In genomic region chr13:112766336-112766735, GRCh38 we compare ENCODE assay signal across 18 cellular contexts.
DNase-seq lines count a peak whose midpoint lies in the region; ATAC-seq and TF ChIP-seq lines count a peak whose summit lies in the region.
"Had no signal": no experiment of that assay in that cellular context is flagged by ENCODE, and none has a peak within 500 bp of the region (broad histone marks: within the 10 kb centered on the region; RNA-seq: fewer than 3 reads in every experiment).

No MANE protein-coding gene starts in this region.

- no peaks in the 10 kb centered on the region for H3K9me2 ChIP-seq in GM23338 (ENCODE audit: insufficient read depth)

- H3K4me1 ChIP-seq in GM23338 (ENCODE audit: insufficient read depth) = peaks cover 32% of the 10 kb centered on the region; the same call in 1 of the 2 replicates
- H3K4me1 ChIP-seq: SJSA1 had no signal

- TF ChIP-seq CTCF in GM23338 (conservative IDR thresholded peaks at IDR 0.05; ENCODE audit: low read depth in 2 of 2) = no peak
- TF ChIP-seq CTCF in endothelial cell (IDR thresholded peaks at IDR 0.05; ENCODE audit: unreplicated experiment) = no peak
- no peak for TF ChIP-seq CTCF in progenitor cell of endocrine pancreas (IDR thresholded peaks at IDR 0.05; ENCODE audit: unreplicated experiment)

- H3K27me3 ChIP-seq in GM23338 (ENCODE audit: insufficient read depth) = no peaks in the 10 kb centered on the region
- H3K27me3 ChIP-seq: SJSA1 had no signal

- no peak overlapping the region for H3K4me2 ChIP-seq in GM23338

- DNase-seq in activated CD4-positive, alpha-beta T cell treated with anti-CD3 and anti-CD28 coated beads for 36 hours = no peak
- DNase-seq in activated CD4-positive, alpha-beta T cell treated with anti-CD3 and anti-CD28 coated beads, Interleukin-2, amount 10 ng/mL, durations not matched to agents 7 days and 5 days = no peak
- DNase-seq in GM23338 (ENCODE audit: low spot score) (no peak), endothelial cell (ENCODE audit: low spot score) (no peak), progenitor cell of endocrine pancreas (ENCODE audit: low spot score, unreplicated experiment) (no peak), SW 1271 (lab: John Stamatoyannopoulos, UW) (no peak), AG20443 (ENCODE audit: low spot score) (no peak), 8988T (no peak)
- DNase-seq: GDM1, KG1, NCI-H1092 treated with DMSO at 0.1 percent for 48 hours, NCI-H187, NCI-H446 had no signal

- no peaks in the 10 kb centered on the region for H3K36me3 ChIP-seq in GM23338 (ENCODE audit: insufficient read depth)
- H3K36me3 ChIP-seq: SJSA1 had no signal

- intact Hi-C loops in activated CD4-positive, alpha-beta T cell treated with anti-CD3 and anti-CD28 coated beads for 36 hours (cut with DNase I, micrococcal nuclease) = no loop called here

- peaks cover 11% of the 10 kb centered on the region for H4K20me1 ChIP-seq in GM23338 (replicated peaks; ENCODE audit: insufficient read depth)

- H3K27me3 Mint-ChIP-seq in activated CD4-positive, alpha-beta T cell treated with anti-CD3 and anti-CD28 coated beads for 36 hours = no peaks in the 10 kb centered on the region
- H3K27me3 Mint-ChIP-seq in activated CD4-positive, alpha-beta T cell treated with anti-CD3 and anti-CD28 coated beads, Interleukin-2, amount 10 ng/mL, durations not matched to agents 7 days and 5 days = no peaks in the 10 kb centered on the region
- H3K27me3 Mint-ChIP-seq in GM23338 (ENCODE audit: insufficient read depth, low read depth, poor library complexity) = peaks cover 11% of the 10 kb centered on the region
- H3K27me3 Mint-ChIP-seq in endothelial cell (ENCODE audit: unreplicated experiment) = peaks cover 33% of the 10 kb centered on the region
- no peaks in the 10 kb centered on the region for H3K27me3 Mint-ChIP-seq in progenitor cell of endocrine pancreas

- H3K27ac Mint-ChIP-seq in activated CD4-positive, alpha-beta T cell treated with anti-CD3 and anti-CD28 coated beads for 36 hours = peak overlapping the region; percentile 19
- H3K27ac Mint-ChIP-seq in activated CD4-positive, alpha-beta T cell treated with anti-CD3 and anti-CD28 coated beads, Interleukin-2, amount 10 ng/mL, durations not matched to agents 7 days and 5 days = no peak overlapping the region
- H3K27ac Mint-ChIP-seq in GM23338 (peak overlapping the region; percentile 7; the same call in 1 of the 2 replicates), endothelial cell (ENCODE audit: unreplicated experiment) (no peak overlapping the region), progenitor cell of endocrine pancreas (peak overlapping the region; percentile 54)

- H3K9me3 Mint-ChIP-seq in activated CD4-positive, alpha-beta T cell treated with anti-CD3 and anti-CD28 coated beads for 36 hours (ENCODE audit: low read depth) = no peaks in the 10 kb centered on the region
- peaks cover 4% of the 10 kb centered on the region for H3K9me3 Mint-ChIP-seq in activated CD4-positive, alpha-beta T cell treated with anti-CD3 and anti-CD28 coated beads, Interleukin-2, amount 10 ng/mL, durations not matched to agents 7 days and 5 days
- no peaks in the 10 kb centered on the region for H3K9me3 Mint-ChIP-seq in GM23338
- H3K9me3 Mint-ChIP-seq in endothelial cell (ENCODE audit: unreplicated experiment) = peaks cover 4% of the 10 kb centered on the region
- H3K9me3 Mint-ChIP-seq in progenitor cell of endocrine pancreas (ENCODE audit: low read depth) = peaks cover 4% of the 10 kb centered on the region

- H3K4me3 Mint-ChIP-seq in activated CD4-positive, alpha-beta T cell treated with anti-CD3 and anti-CD28 coated beads for 36 hours = no peak overlapping the region
- H3K4me3 Mint-ChIP-seq in activated CD4-positive, alpha-beta T cell treated with anti-CD3 and anti-CD28 coated beads, Interleukin-2, amount 10 ng/mL, durations not matched to agents 7 days and 5 days = no peak overlapping the region
- H3K4me3 Mint-ChIP-seq in GM23338 (no peak overlapping the region; the same call in 2 of the 3 replicates), endothelial cell (ENCODE audit: unreplicated experiment) (peak overlapping the region; percentile 2), progenitor cell of endocrine pancreas (ENCODE audit: low read depth) (no peak overlapping the region)

- peaks cover 52% of the 10 kb centered on the region for H3K79me2 ChIP-seq in GM23338 (replicated peaks; ENCODE audit: insufficient read depth)

- H3K27ac ChIP-seq in GM23338 (ENCODE audit: low read depth) = 0 out of 2 replicates have a peak overlapping the region, but pooled peaks have one; percentile 83
- H3K27ac ChIP-seq: 22Rv1, C4-2B, RWPE1, SJSA1 had no signal

- peaks cover 30% of the 10 kb centered on the region for H3K4me1 Mint-ChIP-seq in activated CD4-positive, alpha-beta T cell treated with anti-CD3 and anti-CD28 coated beads for 36 hours
- H3K4me1 Mint-ChIP-seq in activated CD4-positive, alpha-beta T cell treated with anti-CD3 and anti-CD28 coated beads, Interleukin-2, amount 10 ng/mL, durations not matched to agents 7 days and 5 days = peaks cover 12% of the 10 kb centered on the region
- H3K4me1 Mint-ChIP-seq in GM23338 (peaks cover 65% of the 10 kb centered on the region), endothelial cell (ENCODE audit: unreplicated experiment) (peaks cover 41% of the 10 kb centered on the region), progenitor cell of endocrine pancreas (ENCODE audit: low read depth) (peaks cover 20% of the 10 kb centered on the region)

- H3K36me3 Mint-ChIP-seq in activated CD4-positive, alpha-beta T cell treated with anti-CD3 and anti-CD28 coated beads for 36 hours (ENCODE audit: low read depth) = no peaks in the 10 kb centered on the region
- H3K36me3 Mint-ChIP-seq in activated CD4-positive, alpha-beta T cell treated with anti-CD3 and anti-CD28 coated beads, Interleukin-2, amount 10 ng/mL, durations not matched to agents 7 days and 5 days (ENCODE audit: low read depth) = peaks cover 6% of the 10 kb centered on the region
- H3K36me3 Mint-ChIP-seq in GM23338 (ENCODE audit: low read depth) (no peaks in the 10 kb centered on the region; the same call in 2 of the 3 replicates), endothelial cell (ENCODE audit: low read depth, unreplicated experiment) (peaks cover 38% of the 10 kb centered on the region), progenitor cell of endocrine pancreas (ENCODE audit: insufficient read depth) (peaks cover 15% of the 10 kb centered on the region)

- CTCF ChIA-PET in activated CD4-positive, alpha-beta T cell treated with anti-CD3 and anti-CD28 coated beads for 36 hours (lab: Charles Lee) = no interaction called here
- CTCF ChIA-PET in activated CD4-positive, alpha-beta T cell treated with anti-CD3 and anti-CD28 coated beads, Interleukin-2, amount 10 ng/mL, durations not matched to agents 7 days and 5 days (lab: Charles Lee) = no interaction called here

- H3K4me3 ChIP-seq in GM23338 = no peak overlapping the region
- H3K4me3 ChIP-seq: SJSA1 had no signal

- POLR2A ChIA-PET in activated CD4-positive, alpha-beta T cell treated with anti-CD3 and anti-CD28 coated beads for 36 hours (lab: Charles Lee) = no interaction called here
- POLR2A ChIA-PET in activated CD4-positive, alpha-beta T cell treated with anti-CD3 and anti-CD28 coated beads, Interleukin-2, amount 10 ng/mL, durations not matched to agents 7 days and 5 days (lab: Charles Lee) = no interaction called here

- no peak for ATAC-seq in activated CD4-positive, alpha-beta T cell treated with anti-CD3 and anti-CD28 coated beads for 36 hours
- ATAC-seq in GM23338 = no peak
- ATAC-seq: HCT116 had no signal

- H3F3A ChIP-seq in GM23338 (replicated peaks; ENCODE audit: low read depth) = no peaks in the 10 kb centered on the region

- no peak overlapping the region for H2AFZ ChIP-seq in GM23338

TF ChIP-seq in GM23338, 12 proteins besides CTCF, POLR2A, EP300 and RAD21 (continues in another document):
- TF ChIP-seq ZNF331 (CRISPR knock-in tag; IDR thresholded peaks at IDR 0.05; ENCODE audit: low read depth) (no peak), EZH2 (IDR thresholded peaks at IDR 0.05; ENCODE audit: low read depth, unreplicated experiment) (no peak), ZNF114 (CRISPR knock-in tag; IDR thresholded peaks at IDR 0.05) (no peak)

Comparison
In these comparisons a context has a peak if more than half of its experiments do, and no peak if none do; other contexts are left out.
1. H3K27ac Mint-ChIP-seq: peak in activated CD4-positive, alpha-beta T cell treated with anti-CD3 and anti-CD28 coated beads for 36 hours (single experiment), GM23338 (single experiment) and progenitor cell of endocrine pancreas (single experiment); none in activated CD4-positive, alpha-beta T cell treated with anti-CD3 and anti-CD28 coated beads, Interleukin-2, amount 10 ng/mL, durations not matched to agents 7 days and 5 days (single experiment) and endothelial cell (single experiment).